Comparison of ENCODE assay signal across 29 cellular contexts in the genomic region with DNA sequence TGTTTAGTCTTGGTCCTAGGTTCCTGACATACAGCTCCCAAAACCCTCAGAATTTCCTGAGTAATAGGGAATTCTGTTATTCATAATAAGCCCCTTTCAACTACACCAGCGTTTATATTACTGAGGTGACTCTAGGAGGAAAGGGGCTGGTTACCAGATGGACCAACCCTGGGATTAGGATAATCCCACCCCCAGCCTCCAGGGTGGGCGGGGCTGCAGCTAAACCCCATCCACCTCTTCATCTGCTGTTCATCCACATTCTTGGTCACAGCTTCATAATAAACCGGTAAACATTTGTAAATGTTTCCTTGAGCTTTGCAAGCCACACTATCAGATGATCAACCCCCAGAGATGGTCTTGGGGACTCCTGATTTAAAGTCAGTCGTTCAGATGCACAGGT.
"Had no signal": no experiment of that assay in that cellular context is flagged by ENCODE, and none has a peak within 500 bp of the region (broad histone marks: within the 10 kb centered on the region; RNA-seq: fewer than 3 reads in every experiment).

No MANE protein-coding gene starts in this region.

- H3K4me1 ChIP-seq: colonic mucosa had no signal

- H3K9me3 Mint-ChIP-seq: activated B cell treated with CpG ODN at 0.5 μM for 24 hours; activated naive CD4-positive, alpha-beta T cell treated with anti-CD3 and anti-CD28 coated beads for 36 hours; activated naive CD8-positive, alpha-beta T cell treated with anti-CD3 and anti-CD28 coated beads for 36 hours; activated T-cell treated with anti-CD3 and anti-CD28 coated beads, Interleukin-2, amount 50 U/mL, for 72 hours; T-helper 1 cell treated with Interleukin-12 subunit alpha and Interleukin-12 subunit beta and Interleukin-4 antibody, amounts not matched to agents 30 μg/mL and 1 μg/mL, for 36 hours had no signal

- ATAC-seq: activated CD8-positive, alpha-beta memory T cell treated with anti-CD3 and anti-CD28 coated beads, Interleukin-2, amount 10 ng/mL, durations not matched to agents 7 days and 5 days; activated CD8-positive, alpha-beta T cell treated with anti-CD3 and anti-CD28 coated beads, Interleukin-2, amount 10 ng/mL, durations not matched to agents 7 days and 5 days; activated T-cell treated with anti-CD3 and anti-CD28 coated beads, Interleukin-2, amount 50 U/mL, for 72 hours; body of pancreas; left colon had no signal

- H3K36me3 ChIP-seq: adrenal gland, colonic mucosa, ovary, prostate gland, tibial nerve had no signal

- H3K4me2 ChIP-seq: smooth muscle cell had no signal

- H3K4me1 Mint-ChIP-seq: activated B cell treated with CpG ODN at 0.5 μM for 24 hours; activated CD8-positive, alpha-beta memory T cell treated with anti-CD3 and anti-CD28 coated beads, Interleukin-2, amount 10 ng/mL, durations not matched to agents 7 days and 5 days had no signal

- H3K4me3 ChIP-seq: adrenal gland, body of pancreas, colonic mucosa, ovary, prostate gland, smooth muscle cell, tibial nerve had no signal

- FAIRE-seq: kidney, TTC549 had no signal

- H3K27ac ChIP-seq: adrenal gland, body of pancreas, colonic mucosa, ovary, prostate gland, tibial nerve had no signal

- H3K27me3 Mint-ChIP-seq: activated naive CD8-positive, alpha-beta T cell treated with anti-CD3 and anti-CD28 coated beads for 36 hours had no signal

- H3K9me3 ChIP-seq: adrenal gland, body of pancreas, colonic mucosa, ovary, prostate gland, tibial nerve had no signal

- H3K27me3 ChIP-seq: adrenal gland, body of pancreas, colonic mucosa, ovary, tibial nerve had no signal

- H3K27ac Mint-ChIP-seq: activated B cell treated with CpG ODN at 0.5 μM for 24 hours; activated CD8-positive, alpha-beta memory T cell treated with anti-CD3 and anti-CD28 coated beads, Interleukin-2, amount 10 ng/mL, durations not matched to agents 7 days and 5 days; activated CD8-positive, alpha-beta T cell treated with anti-CD3 and anti-CD28 coated beads, Interleukin-2, amount 10 ng/mL, durations not matched to agents 7 days and 5 days; activated naive CD4-positive, alpha-beta T cell treated with anti-CD3 and anti-CD28 coated beads for 36 hours; activated naive CD8-positive, alpha-beta T cell treated with anti-CD3 and anti-CD28 coated beads for 36 hours; activated T-cell treated with anti-CD3 and anti-CD28 coated beads, Interleukin-2, amount 50 U/mL, for 72 hours; T-helper 1 cell treated with Interleukin-12 subunit alpha and Interleukin-12 subunit beta and Interleukin-4 antibody, amounts not matched to agents 30 μg/mL and 1 μg/mL, for 36 hours had no signal

- DNase-seq: activated B cell treated with CpG ODN at 0.5 μM for 24 hours; activated CD8-positive, alpha-beta memory T cell treated with anti-CD3 and anti-CD28 coated beads, Interleukin-2, amount 10 ng/mL, durations not matched to agents 7 days and 5 days; activated CD8-positive, alpha-beta T cell treated with anti-CD3 and anti-CD28 coated beads, Interleukin-2, amount 10 ng/mL, durations not matched to agents 7 days and 5 days; activated naive CD4-positive, alpha-beta T cell treated with anti-CD3 and anti-CD28 coated beads for 36 hours; activated naive CD8-positive, alpha-beta T cell treated with anti-CD3 and anti-CD28 coated beads for 36 hours; activated T-cell treated with anti-CD3 and anti-CD28 coated beads, Interleukin-2, amount 50 U/mL, for 72 hours; adrenal gland; aorta; body of pancreas; cerebellar nuclear complex; colonic mucosa; effector memory CD4-positive, alpha-beta T cell; erythroblast; head of caudate nucleus; hippocampal formation; kidney; left colon; ovary; retina; stimulated activated CD4-positive, alpha-beta T cell treated with anti-CD3 and anti-CD28 coated beads, Interleukin-15, amount 100 ng/mL, for 24 hours; stimulated activated CD4-positive, alpha-beta T cell treated with anti-CD3 and anti-CD28 coated beads, Interleukin-2, amount 100 ng/mL, for 24 hours; stimulated activated naive CD4-positive, alpha-beta T cell treated with Interleukin-2 at 50 U/mL for 16 hours; SW 1271; T-helper 9 cell had no signal

- H3K4me3 Mint-ChIP-seq: activated B cell treated with CpG ODN at 0.5 μM for 24 hours; activated CD8-positive, alpha-beta memory T cell treated with anti-CD3 and anti-CD28 coated beads, Interleukin-2, amount 10 ng/mL, durations not matched to agents 7 days and 5 days; activated CD8-positive, alpha-beta T cell treated with anti-CD3 and anti-CD28 coated beads, Interleukin-2, amount 10 ng/mL, durations not matched to agents 7 days and 5 days; activated naive CD4-positive, alpha-beta T cell treated with anti-CD3 and anti-CD28 coated beads for 36 hours; activated naive CD8-positive, alpha-beta T cell treated with anti-CD3 and anti-CD28 coated beads for 36 hours; activated T-cell treated with anti-CD3 and anti-CD28 coated beads, Interleukin-2, amount 50 U/mL, for 72 hours; T-helper 1 cell treated with Interleukin-12 subunit alpha and Interleukin-12 subunit beta and Interleukin-4 antibody, amounts not matched to agents 30 μg/mL and 1 μg/mL, for 36 hours had no signal

- H3K36me3 Mint-ChIP-seq: activated CD8-positive, alpha-beta memory T cell treated with anti-CD3 and anti-CD28 coated beads, Interleukin-2, amount 10 ng/mL, durations not matched to agents 7 days and 5 days; activated naive CD8-positive, alpha-beta T cell treated with anti-CD3 and anti-CD28 coated beads for 36 hours had no signal
